Comparison of ENCODE assay signal across 1 cellular context in genomic region chr16:67186550-67186950, GRCh38.
A peak's percentile ranks its signal among the peaks of the same experiment; 100 is the strongest.
TF ChIP-seq lines count a peak whose summit lies in the region.

No MANE protein-coding gene starts in this region.

TF ChIP-seq in H1, 55 proteins besides CTCF, POLR2A, EP300 and RAD21:
- TF ChIP-seq TEAD4 (IDR thresholded peaks at IDR 0.05; ENCODE audit: low read depth, low read length) (0 out of 2 replicates have a peak, but pooled peaks have one; percentile 18), FOSL1 (IDR thresholded peaks at IDR 0.05; ENCODE audit: insufficient read depth, low read depth, low read length) (no peak)
